ENCODE assay signal across 30 cellular contexts in the genomic region with DNA sequence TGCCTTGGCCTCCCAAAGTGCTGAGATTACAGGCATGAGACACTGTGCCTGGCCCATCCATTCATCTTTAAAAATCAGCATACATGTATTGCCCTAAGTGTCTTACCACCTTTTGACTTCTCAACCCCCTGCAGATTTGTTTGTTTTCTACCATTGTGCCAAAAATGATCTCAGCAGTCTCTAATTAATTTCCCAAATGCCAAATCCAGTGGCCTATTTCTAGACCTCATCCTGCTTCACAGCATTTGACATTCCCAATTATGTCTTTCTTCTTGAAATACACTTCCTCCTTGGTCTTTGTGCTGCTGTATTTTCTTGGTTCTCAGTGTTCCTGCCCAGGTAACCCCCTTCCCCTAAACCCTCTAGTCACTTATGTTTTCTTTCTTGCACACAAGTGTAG.
"Had no signal": no experiment of that assay in that cellular context is flagged by ENCODE, and none has a peak within 500 bp of the region (broad histone marks: within the 10 kb centered on the region; RNA-seq: fewer than 3 reads in every experiment).

No MANE protein-coding gene starts in this region.

- H3K27ac ChIP-seq: brain microvascular endothelial cell, PC-9, RWPE1, WERI-Rb-1 had no signal

- DNase-seq: activated CD4-positive, alpha-beta memory T cell treated with anti-CD3 and anti-CD28 coated beads, Interleukin-2, amount 10 ng/mL, durations not matched to agents 7 days and 5 days; activated CD4-positive, alpha-beta T cell treated with anti-CD3 and anti-CD28 coated beads for 1 hour; activated CD4-positive, alpha-beta T cell treated with anti-CD3 and anti-CD28 coated beads for 48 hours; activated CD4-positive, CD25-positive, alpha-beta regulatory T cell; activated CD8-positive, alpha-beta memory T cell treated with anti-CD3 and anti-CD28 coated beads for 24 hours; activated CD8-positive, alpha-beta memory T cell treated with anti-CD3 and anti-CD28 coated beads, Interleukin-2, amount 10 ng/mL, durations not matched to agents 7 days and 5 days; activated CD8-positive, alpha-beta memory T cell treated with anti-CD3 and anti-CD28 coated beads, Interleukin-2, amount 50 U/mL, for 48 hours; activated effector memory CD4-positive, alpha-beta T cell treated with anti-CD3 and anti-CD28 coated beads, Interleukin-2, amount 50 U/mL, for 16 hours; activated naive CD4-positive, alpha-beta T cell; activated naive CD4-positive, alpha-beta T cell treated with anti-CD3 and anti-CD28 coated beads, Interleukin-2, amount 50 U/mL, for 16 hours; activated naive CD8-positive, alpha-beta T cell treated with anti-CD3 and anti-CD28 coated beads for 36 hours; activated T-cell treated with anti-CD3 and anti-CD28 coated beads, Interleukin-2, amount 50 U/mL, for 72 hours; amniotic stem cell; aorta; brain microvascular endothelial cell; central memory CD4-positive, alpha-beta T cell; cortex of kidney; NCI-H1105; NCI-H1436 treated with DMSO at 0.1 percent for 48 hours; NCI-H1694 treated with DMSO at 0.1 percent for 48 hours; NCI-H2029; NCI-H2171 treated with DMSO at 0.1 percent for 48 hours; NCI-H226; NCI-H446 treated with DMSO at 0.1 percent for 48 hours; NCI-H524; PC-9; SIG-M5; T1000; WERI-Rb-1 had no signal

- H3K36me3 ChIP-seq: brain microvascular endothelial cell, WERI-Rb-1 had no signal

- H3K4me2 ChIP-seq: PC-9 had no signal

- H3K4me3 ChIP-seq: PC-9 had no signal
